Comparison of ENCODE assay signal across 1 cellular context in the genomic region with DNA sequence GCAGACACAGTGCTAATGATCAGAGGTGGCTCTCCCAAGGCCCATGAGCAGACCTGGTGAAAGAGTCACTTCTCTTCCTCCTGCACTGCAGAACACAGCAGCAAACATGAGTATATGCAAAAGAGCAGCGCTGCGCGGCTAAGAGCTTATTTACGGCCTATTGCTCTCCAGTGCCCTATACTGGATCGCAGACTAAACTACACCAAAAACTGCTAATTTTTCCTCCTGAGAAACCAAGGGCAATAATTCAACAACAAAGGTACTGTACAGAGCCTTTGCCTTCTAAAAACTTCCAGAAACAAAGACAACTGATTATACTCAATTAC.
TF ChIP-seq lines count a peak whose summit lies in the region.

No MANE protein-coding gene starts in this region.

TF ChIP-seq in H1, 55 proteins besides CTCF, POLR2A, EP300 and RAD21:
- TF ChIP-seq CHD7 (IDR thresholded peaks at IDR 0.05; ENCODE audit: insufficient replicate concordance, low read length), result peak; percentile 86
- TF ChIP-seq SUZ12 (IDR thresholded peaks at IDR 0.05; ENCODE audit: low read length), result no peak
